18 cellular contexts compared by ENCODE assay signal in the genomic region with DNA sequence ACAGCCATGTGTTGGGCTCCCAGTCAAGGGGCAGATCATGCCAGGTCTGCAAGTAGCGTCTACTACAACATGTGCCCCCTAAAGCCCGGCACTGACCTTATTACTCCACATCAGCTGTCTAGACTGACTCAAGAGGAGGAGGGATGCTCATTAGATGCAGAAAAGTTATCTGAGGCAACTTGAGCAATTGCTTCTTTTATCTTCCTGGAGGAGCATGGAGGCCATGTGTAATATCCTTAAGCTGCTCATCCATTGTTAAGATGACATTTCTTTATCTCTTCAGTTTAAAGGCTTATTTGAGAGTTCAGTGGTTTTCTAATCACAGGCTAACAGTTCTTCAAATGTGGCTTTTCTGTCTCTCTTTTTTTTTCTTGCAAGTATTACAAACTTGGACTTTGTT.
DNase-seq lines count a peak whose midpoint lies in the region; ATAC-seq, FAIRE-seq and TF ChIP-seq lines count a peak whose summit lies in the region.
"Had no signal": no experiment of that assay in that cellular context is flagged by ENCODE, and none has a peak within 500 bp of the region (broad histone marks: within the 10 kb centered on the region; RNA-seq: fewer than 3 reads in every experiment).

No MANE protein-coding gene starts in this region.

- H2BK15ac ChIP-seq in mesendoderm (replicated peaks; ENCODE audit: low read depth), result no peak overlapping the region

- no peaks in the 10 kb centered on the region for H3K27me3 ChIP-seq in astrocyte (ENCODE audit: insufficient read depth, low read length)
- no peaks in the 10 kb centered on the region for H3K27me3 ChIP-seq in mesendoderm (ENCODE audit: insufficient read depth, low read length, poor library complexity)
- no peaks in the 10 kb centered on the region for H3K27me3 ChIP-seq in Caco-2 (replicated peaks; ENCODE audit: control insufficient read depth, insufficient read depth, low read length)
- H3K27me3 ChIP-seq: BLaER1 had no signal

- H3K4me3 Mint-ChIP-seq in astrocyte (ENCODE audit: unreplicated experiment), result no peak overlapping the region
- no peak overlapping the region for H3K4me3 Mint-ChIP-seq in Caco-2 (ENCODE audit: unreplicated experiment)
- H3K4me3 Mint-ChIP-seq: CD8-positive, alpha-beta memory T cell had no signal

- H3K79me1 ChIP-seq in mesendoderm (ENCODE audit: low read length), result no peaks in the 10 kb centered on the region

- H3K9me3 ChIP-seq in astrocyte (ENCODE audit: insufficient read depth, low read depth, low read length), result no peaks in the 10 kb centered on the region
- H3K9me3 ChIP-seq in Caco-2, result no peaks in the 10 kb centered on the region
- H3K9me3 ChIP-seq: BLaER1, HAP-1 had no signal

- H3K36me3 ChIP-seq in astrocyte (ENCODE audit: insufficient read depth, low read length) (no peaks in the 10 kb centered on the region), mesendoderm (ENCODE audit: control insufficient read depth, insufficient read depth, low read length) (no peaks in the 10 kb centered on the region), Caco-2 (ENCODE audit: control insufficient read depth, insufficient read depth, low read length) (no peaks in the 10 kb centered on the region)
- H3K36me3 ChIP-seq: BLaER1, HAP-1 had no signal

- no peak for ATAC-seq in GM18517 (IDR thresholded peaks at IDR 0.05; ENCODE audit: unreplicated experiment)
- ATAC-seq: GM12878 had no signal

- FAIRE-seq in D721Med (lab: Jason Lieb, UNC), result peak; percentile 79
- no peak for FAIRE-seq in astrocyte (lab: Jason Lieb, UNC)
- FAIRE-seq: GM12878, GM19239, H1 had no signal

- no peak overlapping the region for H4K8ac ChIP-seq in mesendoderm (ENCODE audit: low read depth, low read length)

- DNase-seq in D721Med (ENCODE audit: insufficient read length, low spot score) (no peak), OCI-M2 (lab: John Stamatoyannopoulos, UW; ENCODE audit: unreplicated experiment) (peak; percentile 41), astrocyte (ENCODE audit: low read depth) (no peak), mesendoderm (peak; percentile 46), Caco-2 (no peak), GM19238 (ENCODE audit: insufficient read length, low spot score) (no peak)
- DNase-seq in NK-92 treated with Interleukin-12 subunit alpha and Interleukin-12 subunit beta, amount 100 ng/mL, for 24 hours (lab: John Stamatoyannopoulos, UW), result no peak
- DNase-seq: AML-193; CD8-positive, alpha-beta memory T cell; DMS 273 treated with DMSO at 0.1 percent for 48 hours had no signal

- H3K27ac Mint-ChIP-seq in astrocyte (ENCODE audit: unreplicated experiment), result peak overlapping the region; percentile 63
- H3K27ac Mint-ChIP-seq in Caco-2 (ENCODE audit: unreplicated experiment), result no peak overlapping the region
- H3K27ac Mint-ChIP-seq: CD8-positive, alpha-beta memory T cell had no signal

- no peak for TF ChIP-seq CTCF in D721Med (IDR thresholded peaks at IDR 0.05; ENCODE audit: insufficient read depth, missing control alignments)
- TF ChIP-seq CTCF in astrocyte (IDR thresholded peaks at IDR 0.05; ENCODE audit: insufficient read depth, low read depth, low read length), result no peak
- TF ChIP-seq CTCF in Caco-2 (IDR thresholded peaks at IDR 0.05; ENCODE audit: insufficient read depth in 1 of 2, low read depth in 1 of 2, low read length in 1 of 2, severe bottlenecking in 1 of 2, unreplicated experiment in 1 of 2), result no peak

- H3K4me1 Mint-ChIP-seq in astrocyte (ENCODE audit: low read depth, unreplicated experiment), result peaks cover 24% of the 10 kb centered on the region
- peaks cover 6% of the 10 kb centered on the region for H3K4me1 Mint-ChIP-seq in Caco-2 (ENCODE audit: low read depth, unreplicated experiment)
- H3K4me1 Mint-ChIP-seq: CD8-positive, alpha-beta memory T cell had no signal

- H3K27ac ChIP-seq in astrocyte (ENCODE audit: low read depth, low read length) (no peak overlapping the region), mesendoderm (ENCODE audit: low read depth, low read length) (no peak overlapping the region)
- H3K27ac ChIP-seq: 22Rv1, BLaER1, HL-60 had no signal

- H3K27me3 Mint-ChIP-seq in astrocyte (ENCODE audit: low read depth, unreplicated experiment) (no peaks in the 10 kb centered on the region), Caco-2 (ENCODE audit: insufficient read depth, unreplicated experiment) (no peaks in the 10 kb centered on the region)
- H3K27me3 Mint-ChIP-seq: CD8-positive, alpha-beta memory T cell had no signal

- H3K36me3 Mint-ChIP-seq in astrocyte (ENCODE audit: low read depth, unreplicated experiment) (no peaks in the 10 kb centered on the region), Caco-2 (ENCODE audit: insufficient read depth, unreplicated experiment) (no peaks in the 10 kb centered on the region)
- H3K36me3 Mint-ChIP-seq: CD8-positive, alpha-beta memory T cell had no signal

- no peak overlapping the region for H2AFZ ChIP-seq in astrocyte (ENCODE audit: low read depth, low read length)

- no CpG with 5 or more reads among the region's 2 CpGs for WGBS in mesendoderm (ENCODE audit: extremely low coverage, insufficient coverage, low lambda C conversion rate)

- intact Hi-C loops in Caco-2 (cut with micrococcal nuclease; ENCODE audit: unreplicated experiment), result no loop called here

- no peaks in the 10 kb centered on the region for H4K20me1 ChIP-seq in astrocyte (ENCODE audit: insufficient read depth, low read length)
- H4K20me1 ChIP-seq: BLaER1 had no signal

- no peak overlapping the region for H2AK5ac ChIP-seq in mesendoderm (ENCODE audit: low read length)

- no peak overlapping the region for H3K23ac ChIP-seq in mesendoderm (ENCODE audit: low read length)

- no peak overlapping the region for H4K5ac ChIP-seq in mesendoderm (ENCODE audit: low read length)

- H3K4me3 ChIP-seq in astrocyte (ENCODE audit: insufficient read depth, low read depth, low read length), result no peak overlapping the region
- H3K4me3 ChIP-seq in mesendoderm (ENCODE audit: low read length), result no peak overlapping the region
- H3K4me3 ChIP-seq in Caco-2 (ENCODE audit: low read depth, low read length), result no peak overlapping the region
- H3K4me3 ChIP-seq: BLaER1, GM12878, HAP-1 had no signal

- H3K56ac ChIP-seq in mesendoderm (ENCODE audit: low read length), result no peak overlapping the region

- CTCF ChIA-PET in Caco-2 (lab: Charles Lee), result no interaction called here

- H3K9ac ChIP-seq in astrocyte (ENCODE audit: low read length) (no peak overlapping the region), mesendoderm (ENCODE audit: low read length) (no peak overlapping the region)
- H3K9ac ChIP-seq: BLaER1 had no signal

- H3K4me2 ChIP-seq in astrocyte (ENCODE audit: low read length) (no peak overlapping the region), mesendoderm (ENCODE audit: low read length) (no peak overlapping the region)
- H3K4me2 ChIP-seq: BLaER1 had no signal

- no TSS peak for BruUV-seq in Caco-2 (replicated peaks; lab: Mats Ljungman, UMichigan)

- H3K9me3 Mint-ChIP-seq in astrocyte (ENCODE audit: unreplicated experiment), result no peaks in the 10 kb centered on the region
- no peaks in the 10 kb centered on the region for H3K9me3 Mint-ChIP-seq in Caco-2 (ENCODE audit: unreplicated experiment)

- POLR2A ChIA-PET in Caco-2 (lab: Charles Lee), result no interaction called here

- no peaks in the 10 kb centered on the region for H3K79me2 ChIP-seq in astrocyte (ENCODE audit: insufficient read depth, low read length)
- H3K79me2 ChIP-seq in mesendoderm (ENCODE audit: control insufficient read depth, insufficient read depth, low read length), result no peaks in the 10 kb centered on the region

- H3K18ac ChIP-seq in mesendoderm (ENCODE audit: low read length), result no peak overlapping the region

- H3K4me1 ChIP-seq in astrocyte (ENCODE audit: insufficient read depth, low read length) (no peaks in the 10 kb centered on the region), mesendoderm (ENCODE audit: control insufficient read depth, low read depth, low read length) (no peaks in the 10 kb centered on the region), Caco-2 (peaks cover 9% of the 10 kb centered on the region; the same call in 1 of the 2 replicates)
- H3K4me1 ChIP-seq: BLaER1, HAP-1 had no signal

- H3K4ac ChIP-seq in mesendoderm (ENCODE audit: low read depth, low read length), result no peak overlapping the region

- no peak overlapping the region for H2BK120ac ChIP-seq in mesendoderm (ENCODE audit: low read depth, low read length)

- no peak overlapping the region for H2BK5ac ChIP-seq in mesendoderm (ENCODE audit: low read length)

Comparison
In these comparisons a context has a peak if more than half of its experiments do, and no peak if none do; other contexts are left out.
1. DNase-seq: peak in OCI-M2 (single experiment) and mesendoderm (single experiment); none in D721Med (single experiment), astrocyte (single experiment), Caco-2 (0 of 2), NK-92 treated with Interleukin-12 subunit alpha and Interleukin-12 subunit beta, amount 100 ng/mL, for 24 hours (single experiment) and GM19238 (single experiment).